9 cellular contexts compared by ENCODE assay signal in genomic region chr2:210199186-210199765, GRCh38. TPM values are rescaled to one million over a fixed set of nuclear protein-coding genes. Genes with fewer than 3 reads are reported as not detected.
DNase-seq lines count a peak whose midpoint lies in the region; ATAC-seq, FAIRE-seq and TF ChIP-seq lines count a peak whose summit lies in the region.
"Had no signal": no experiment of that assay in that cellular context is flagged by ENCODE, and none has a peak within 500 bp of the region (broad histone marks: within the 10 kb centered on the region; RNA-seq: fewer than 3 reads in every experiment).

No MANE protein-coding gene starts in this region.

- no peaks in the 10 kb centered on the region for H3K36me3 Mint-ChIP-seq in stimulated activated naive B cell treated with anti-CD40 and anti-IgM and Interleukin-4, amounts not matched to agents 10 μg/mL and 1 μg/mL and 100 μg/mL, for 72 hours
- H3K36me3 Mint-ChIP-seq: naive thymus-derived CD8-positive, alpha-beta T cell had no signal

- H3K18ac ChIP-seq in mesendoderm (ENCODE audit: low read length), result no peak overlapping the region

- peaks cover 0 to 31% of the 10 kb centered on the region in 2 donors for H3K27me3 ChIP-seq in breast epithelium
- no peaks in the 10 kb centered on the region for H3K27me3 ChIP-seq in mesendoderm (ENCODE audit: insufficient read depth, low read length, poor library complexity)

- H3K23ac ChIP-seq in mesendoderm (ENCODE audit: low read length), result no peak overlapping the region

- H3K27me3 Mint-ChIP-seq in stimulated activated naive B cell treated with anti-CD40 and anti-IgM and Interleukin-4, amounts not matched to agents 10 μg/mL and 1 μg/mL and 100 μg/mL, for 72 hours, result peaks cover 6 to 9% of the 10 kb centered on the region in 2 donors

- H3K4me1 ChIP-seq in breast epithelium, result no peaks in the 10 kb centered on the region
- no peaks in the 10 kb centered on the region for H3K4me1 ChIP-seq in mesendoderm (ENCODE audit: control insufficient read depth, low read depth, low read length)

- H2BK120ac ChIP-seq in mesendoderm (ENCODE audit: low read depth, low read length), result no peak overlapping the region

- no peaks in the 10 kb centered on the region for H3K4me1 Mint-ChIP-seq in stimulated activated naive B cell treated with anti-CD40 and anti-IgM and Interleukin-4, amounts not matched to agents 10 μg/mL and 1 μg/mL and 100 μg/mL, for 72 hours

- H3K9me3 ChIP-seq in breast epithelium, result no peaks in the 10 kb centered on the region

- H2AK5ac ChIP-seq in mesendoderm (ENCODE audit: low read length), result no peak overlapping the region

- H2BK15ac ChIP-seq in mesendoderm (replicated peaks; ENCODE audit: low read depth), result no peak overlapping the region

- no peak overlapping the region for H3K4ac ChIP-seq in mesendoderm (ENCODE audit: low read depth, low read length)

- no peaks in the 10 kb centered on the region for H3K9me3 Mint-ChIP-seq in stimulated activated naive B cell treated with anti-CD40 and anti-IgM and Interleukin-4, amounts not matched to agents 10 μg/mL and 1 μg/mL and 100 μg/mL, for 72 hours
- H3K9me3 Mint-ChIP-seq: naive thymus-derived CD8-positive, alpha-beta T cell had no signal

- FAIRE-seq in GM19239 (lab: Jason Lieb, UNC), result peak; percentile 53

- no peak overlapping the region for H3K27ac Mint-ChIP-seq in stimulated activated naive B cell treated with anti-CD40 and anti-IgM and Interleukin-4, amounts not matched to agents 10 μg/mL and 1 μg/mL and 100 μg/mL, for 72 hours
- H3K27ac Mint-ChIP-seq: naive thymus-derived CD8-positive, alpha-beta T cell had no signal

- H3K56ac ChIP-seq in mesendoderm (ENCODE audit: low read length), result no peak overlapping the region

- no peak overlapping the region for H3K4me3 Mint-ChIP-seq in stimulated activated naive B cell treated with anti-CD40 and anti-IgM and Interleukin-4, amounts not matched to agents 10 μg/mL and 1 μg/mL and 100 μg/mL, for 72 hours
- H3K4me3 Mint-ChIP-seq: naive thymus-derived CD8-positive, alpha-beta T cell had no signal

- H3K4me3 ChIP-seq in breast epithelium (no peak overlapping the region), mesendoderm (ENCODE audit: low read length) (no peak overlapping the region)

- no peak overlapping the region for H4K8ac ChIP-seq in mesendoderm (ENCODE audit: low read depth, low read length)

- H3K36me3 ChIP-seq in breast epithelium, result no peaks in the 10 kb centered on the region
- H3K36me3 ChIP-seq in mesendoderm (ENCODE audit: control insufficient read depth, insufficient read depth, low read length), result no peaks in the 10 kb centered on the region

- H4K5ac ChIP-seq in mesendoderm (ENCODE audit: low read length), result no peak overlapping the region

- TF ChIP-seq POLR2A in breast epithelium (IDR thresholded peaks at IDR 0.05), result no peak

- TF ChIP-seq CTCF in breast epithelium (IDR thresholded peaks at IDR 0.05), result peak; percentile 43 to 51 (median 45)

- no peaks in the 10 kb centered on the region for H3K79me1 ChIP-seq in mesendoderm (ENCODE audit: low read length)

- no peak overlapping the region for H3K4me2 ChIP-seq in mesendoderm (ENCODE audit: low read length)

- intact Hi-C loops in breast epithelium (cut with DNase I; ENCODE audit: low total_unique reads), result loop anchor here (10.0 kb wide), 1 partner anchor 214 kb away; no protein-coding TSS in a partner anchor

- H3K79me2 ChIP-seq in mesendoderm (ENCODE audit: control insufficient read depth, insufficient read depth, low read length), result no peaks in the 10 kb centered on the region

- H3K27ac ChIP-seq in breast epithelium (no peak overlapping the region), mesendoderm (ENCODE audit: low read depth, low read length) (no peak overlapping the region)

- H2BK5ac ChIP-seq in mesendoderm (ENCODE audit: low read length), result no peak overlapping the region

- DNase-seq in COR-L47 (lab: John Stamatoyannopoulos, UW) (peak; percentile 4), GM19239 (ENCODE audit: insufficient read length, low spot score) (no peak), NCI-H1694 (lab: John Stamatoyannopoulos, UW) (peak; percentile 50), breast epithelium (ENCODE audit: low spot score in 2 of 2) (no peak), mesendoderm (peak; percentile 19), foreskin melanocyte (no peak)
- DNase-seq in stimulated activated naive B cell treated with anti-CD40 and anti-IgM and Interleukin-4, amounts not matched to agents 10 μg/mL and 1 μg/mL and 100 μg/mL, for 72 hours, result no peak
- no peak for DNase-seq in activated CD4-positive, alpha-beta T cell treated with anti-CD3 and anti-CD28 coated beads, Interleukin-2, amount 50 U/mL, for 48 hours

- H3K9ac ChIP-seq in mesendoderm (ENCODE audit: low read length), result no peak overlapping the region

- no peak for ATAC-seq in stimulated activated naive B cell treated with anti-CD40 and anti-IgM and Interleukin-4, amounts not matched to agents 10 μg/mL and 1 μg/mL and 100 μg/mL, for 72 hours (replicated peaks)
- ATAC-seq: naive thymus-derived CD8-positive, alpha-beta T cell had no signal

RNA-seq across cellular contexts. Expression of gene ACADL, which starts 26.0 kb away (rescaled TPM):
- 10 to 100 TPM in 1 of 3 donors, 1 to 10 TPM in 2; 2.0 to 27.5 (median 2.5) TPM for total RNA-seq in breast epithelium
- polyA plus RNA-seq in mesendoderm (2013, experiment 1 of 2), result 0.80 TPM
- 1.0 TPM for polyA plus RNA-seq in mesendoderm (2013, experiment 2 of 2)
- total RNA-seq: naive thymus-derived CD8-positive, alpha-beta T cell had no signal
- polyA plus RNA-seq: naive thymus-derived CD8-positive, alpha-beta T cell had no signal

RNA-seq across cellular contexts. Expression of gene KANSL1L, which starts 28.1 kb away (rescaled TPM):
- 10 to 100 TPM; 40.3 to 55.8 (median 52.8) TPM for total RNA-seq in breast epithelium
- 3.8 TPM for polyA plus RNA-seq in mesendoderm (2013, experiment 1 of 2)
- polyA plus RNA-seq in mesendoderm (2013, experiment 2 of 2), result 3.9 TPM

Comparison
In these comparisons a context has a peak if more than half of its experiments do, and no peak if none do; other contexts are left out.
1. DNase-seq: peak in COR-L47 (single experiment), NCI-H1694 (single experiment) and mesendoderm (single experiment); none in GM19239 (single experiment), breast epithelium (0 of 2), stimulated activated naive B cell treated with anti-CD40 and anti-IgM and Interleukin-4, amounts not matched to agents 10 μg/mL and 1 μg/mL and 100 μg/mL, for 72 hours (single experiment), foreskin melanocyte (single experiment) and activated CD4-positive, alpha-beta T cell treated with anti-CD3 and anti-CD28 coated beads, Interleukin-2, amount 50 U/mL, for 48 hours (0 of 2).